Comparison of ENCODE assay signal across 12 cellular contexts in genomic region chr19:3458595-3459284, GRCh38. TPM values are rescaled to one million over a fixed set of nuclear protein-coding genes. Genes with fewer than 3 reads are reported as not detected.
DNase-seq lines count a peak whose midpoint lies in the region; ATAC-seq, FAIRE-seq and TF ChIP-seq lines count a peak whose summit lies in the region.
"Had no signal": no experiment of that assay in that cellular context is flagged by ENCODE, and none has a peak within 500 bp of the region (broad histone marks: within the 10 kb centered on the region; RNA-seq: fewer than 3 reads in every experiment).

No MANE protein-coding gene starts in this region.

- H3K36me3 Mint-ChIP-seq in T-helper 17 cell (ENCODE audit: low read depth): peaks cover 3% of the 10 kb centered on the region

- H3K4me1 Mint-ChIP-seq in T-helper 17 cell: peaks cover 3% of the 10 kb centered on the region

- H2BK5ac ChIP-seq in H1 (ENCODE audit: low read depth, low read length): no peak overlapping the region

- H3K18ac ChIP-seq in H1 (ENCODE audit: extremely low read depth, low read length): peak overlapping the region; percentile 78

- TF ChIP-seq POLR2A in H1 (IDR thresholded peaks at IDR 0.05; ENCODE audit: control extremely low read depth in 1 of 2, low read depth in 2 of 2, low read length in 2 of 2): no peak
- no peak for TF ChIP-seq POLR2A in right lobe of liver (IDR thresholded peaks at IDR 0.05)

- H3K27ac Mint-ChIP-seq in T-helper 17 cell: no peak overlapping the region

- peak overlapping the region; percentile 69 for H3K4ac ChIP-seq in H1 (replicated peaks; ENCODE audit: insufficient read length, low read depth, low read length)

- peaks cover 13% of the 10 kb centered on the region for H3F3A ChIP-seq in smooth muscle cell (ENCODE audit: low read depth)

- H3K23ac ChIP-seq in H1 (ENCODE audit: insufficient read length): no peak overlapping the region

- H3K9me3 ChIP-seq in HUES6 (ENCODE audit: control insufficient read depth, insufficient read depth, low read depth, low read length) (no peaks in the 10 kb centered on the region), H1 (ENCODE audit: insufficient read depth in 2 of 2, low read depth in 1 of 2, low read length in 1 of 2) (no peaks in the 10 kb centered on the region), right lobe of liver (no peaks in the 10 kb centered on the region), smooth muscle cell (replicated peaks; ENCODE audit: low read depth) (no peaks in the 10 kb centered on the region), T-helper 17 cell (ENCODE audit: control insufficient read depth, low read length, poor library complexity, severe bottlenecking) (no peaks in the 10 kb centered on the region)

- H3K9ac ChIP-seq in HUES6 (ENCODE audit: low read length) (peak overlapping the region; percentile 24), H1 (replicated peaks in 1 of 4; ENCODE audit: extremely low read depth in 1 of 4, low read depth in 3 of 4, low read length in 3 of 4) (no peak overlapping the region), smooth muscle cell (ENCODE audit: low read depth) (peak overlapping the region; percentile 92)

- no peak for TF ChIP-seq RAD21 in H1 (IDR thresholded peaks at IDR 0.05 in 1 of 2, conservative IDR thresholded peaks at IDR 0.05 in 1 of 2; ENCODE audit: low read depth in 2 of 2, low read length in 2 of 2)

- no peaks in the 10 kb centered on the region for H3K27me3 Mint-ChIP-seq in T-helper 17 cell

- no peak overlapping the region for H2BK20ac ChIP-seq in H1 (ENCODE audit: low read length)

- H3K27ac ChIP-seq in HUES6 (ENCODE audit: low read depth, low read length) (no peak overlapping the region), H1 (ENCODE audit: low read depth, low read length) (no peak overlapping the region), right lobe of liver (peak overlapping the region; percentile 59 to 84 (median 80)), smooth muscle cell (ENCODE audit: low read depth) (peak overlapping the region; percentile 98)

- no peaks in the 10 kb centered on the region for H3K36me3 ChIP-seq in HUES6 (ENCODE audit: control insufficient read depth, insufficient read depth, low read length)
- H3K36me3 ChIP-seq in H1 (ENCODE audit: control insufficient read depth in 2 of 4, insufficient read depth in 4 of 4, low read length in 3 of 4): no peaks in the 10 kb centered on the region; a peak in 1 of 8 replicates
- H3K36me3 ChIP-seq in right lobe of liver: peaks cover 0 to 63% (median 17%) of the 10 kb centered on the region in 4 donors
- H3K36me3 ChIP-seq in smooth muscle cell (ENCODE audit: low read depth): no peaks in the 10 kb centered on the region

- TF ChIP-seq CTCF in H1 (IDR thresholded peaks at IDR 0.05; ENCODE audit: control extremely low read depth in 1 of 3, insufficient read depth in 1 of 3, low read depth in 1 of 3, low read length in 3 of 3) (no peak), right lobe of liver (IDR thresholded peaks at IDR 0.05) (no peak), smooth muscle cell (IDR thresholded peaks at IDR 0.05; ENCODE audit: borderline replicate concordance, insufficient read depth, poor library complexity, severe bottlenecking) (no peak)

- peaks cover 5% of the 10 kb centered on the region; the same call in 1 of the 2 replicates for H3K23me2 ChIP-seq in H1 (ENCODE audit: low read depth, low read length)

- H4K91ac ChIP-seq in H1 (replicated peaks; ENCODE audit: insufficient read length, low read length): no peak overlapping the region

- H4K8ac ChIP-seq in H1 (ENCODE audit: extremely low read depth, insufficient read depth, low read length): 0 out of 2 replicates have a peak overlapping the region, but pooled peaks have one; percentile 18

- H2BK120ac ChIP-seq in H1 (replicated peaks; ENCODE audit: low read depth, low read length): no peak overlapping the region

- ATAC-seq in right lobe of liver (peak; percentile 35 to 56 (median 46)), T-helper 17 cell (no peak), HG03095 (IDR thresholded peaks at IDR 0.05; ENCODE audit: unreplicated experiment) (no peak)
- ATAC-seq: activated T-cell treated with anti-CD3 and anti-CD28 coated beads, Interleukin-2, amount 50 U/mL, for 4 hours had no signal

- peak overlapping the region; percentile 55 for H3K4me3 ChIP-seq in HUES6 (ENCODE audit: low read depth, low read length)
- H3K4me3 ChIP-seq in H1 (ENCODE audit: extremely low read depth in 1 of 4, insufficient read depth in 2 of 4, low read depth in 3 of 4, low read length in 4 of 4): peak overlapping the region in 1 of 4 experiments; percentile 48; a peak in 3 of 8 replicates
- no peak overlapping the region for H3K4me3 ChIP-seq in right lobe of liver
- H3K4me3 ChIP-seq in smooth muscle cell: peak overlapping the region; percentile 0

- no peak overlapping the region for H4K5ac ChIP-seq in H1 (ENCODE audit: insufficient read length, low read depth, low read length)

- POLR2A ChIA-PET in H1 (lab: Charles Lee; ENCODE audit: partially characterized antibody): interaction anchor here (0.6 to 1.8 kb wide), 3 partner anchors 13 to 513 kb away, joined by 3 to 6 read pairs (median 3); no protein-coding TSS in a partner anchor

- H3K4me3 Mint-ChIP-seq in T-helper 17 cell: no peak overlapping the region
- H3K4me3 Mint-ChIP-seq: activated T-cell treated with anti-CD3 and anti-CD28 coated beads, Interleukin-2, amount 50 U/mL, for 4 hours had no signal

- intact Hi-C loops in right lobe of liver (cut with DNase I) (no loop called here), posterior vena cava (cut with DNase I) (loop anchor here in 1 of 2 donors (10.0 kb wide), 1 partner anchor 94 kb away; the partner anchor contains the start of gene NFIC)

- CTCF ChIA-PET in H1 (lab: Charles Lee; ENCODE audit: partially characterized antibody): interaction anchor here (1.0 to 3.3 kb wide), 5 partner anchors 11 to 154 kb away, joined by 3 to 14 read pairs (median 4); no protein-coding TSS in a partner anchor

- H2BK12ac ChIP-seq in H1 (ENCODE audit: low read depth, low read length): 0 out of 2 replicates have a peak overlapping the region, but pooled peaks have one; percentile 39

- no peak overlapping the region for H3K56ac ChIP-seq in H1 (replicated peaks; ENCODE audit: insufficient read length, low read depth, low read length)

- H3K14ac ChIP-seq in H1 (ENCODE audit: insufficient read length): no peak overlapping the region

- no peak for TF ChIP-seq EP300 in H1 (IDR thresholded peaks at IDR 0.05; ENCODE audit: borderline replicate concordance in 1 of 2, low read depth in 2 of 2, low read length in 2 of 2)

- H2BK15ac ChIP-seq in H1 (ENCODE audit: low read length): no peak overlapping the region

- no peaks in the 10 kb centered on the region for H3K79me2 ChIP-seq in H1 (ENCODE audit: control insufficient read depth in 1 of 2, insufficient read depth in 2 of 2, low read length in 2 of 2)
- no peaks in the 10 kb centered on the region for H3K79me2 ChIP-seq in smooth muscle cell (ENCODE audit: low read depth)

- H4K20me1 ChIP-seq in H1 (replicated peaks in 1 of 2; ENCODE audit: control insufficient read depth in 1 of 2, insufficient read depth in 2 of 2, low read length in 2 of 2): peaks cover 3 to 10% of the 10 kb centered on the region in 2 experiments
- H4K20me1 ChIP-seq in smooth muscle cell (ENCODE audit: low read depth): no peaks in the 10 kb centered on the region

- FAIRE-seq in H1 (lab: Jason Lieb, UNC): no peak

- no peaks in the 10 kb centered on the region for H3K79me1 ChIP-seq in H1 (ENCODE audit: low read depth, low read length)

- H3K27me3 ChIP-seq in HUES6 (ENCODE audit: control insufficient read depth, insufficient read depth, low read length) (peaks cover 54% of the 10 kb centered on the region), H1 (replicated peaks in 1 of 4; ENCODE audit: control insufficient read depth in 3 of 4, extremely low read depth in 1 of 4, insufficient read depth in 3 of 4, low read length in 3 of 4) (peaks cover 18 to 51% (median 41%) of the 10 kb centered on the region in 4 experiments), right lobe of liver (no peaks in the 10 kb centered on the region), smooth muscle cell (ENCODE audit: low read depth) (no peaks in the 10 kb centered on the region)

- peaks cover 32% of the 10 kb centered on the region for H3K4me1 ChIP-seq in HUES6 (ENCODE audit: control insufficient read depth, insufficient read depth, low read length)
- peaks cover 0 to 24% (median 11%) of the 10 kb centered on the region in 4 experiments; a peak in 6 of 7 replicates for H3K4me1 ChIP-seq in H1 (replicated peaks in 1 of 4; ENCODE audit: control insufficient read depth in 3 of 4, insufficient read depth in 4 of 4, low read length in 3 of 4)
- H3K4me1 ChIP-seq in right lobe of liver: peaks cover 0 to 20% (median 8%) of the 10 kb centered on the region in 4 donors
- peaks cover 17% of the 10 kb centered on the region for H3K4me1 ChIP-seq in smooth muscle cell (ENCODE audit: low read depth)

- peak overlapping the region in 1 of 2 experiments; percentile 72; a peak in 2 of 4 replicates for H3K4me2 ChIP-seq in H1 (ENCODE audit: insufficient read depth in 1 of 2, low read depth in 2 of 2, low read length in 2 of 2)
- H3K4me2 ChIP-seq in smooth muscle cell: peak overlapping the region; percentile 71

- WGBS in H1 (ENCODE audit: extremely low coverage in 1 of 2, insufficient coverage in 1 of 2, insufficient read length in 1 of 2, insufficient replicate concordance in 2 of 2, low coverage in 1 of 2, low lambda C conversion rate in 2 of 2, missing lambda C conversion rate in 1 of 2), 2 experiments: 28% methylated on average over 11 of the region's 19 CpGs; no CpG with 5 or more reads in 1 of the 2 experiments
- 31% methylated on average over 14 of the region's 19 CpGs for WGBS in right lobe of liver (ENCODE audit: insufficient coverage, low coverage, low lambda C conversion rate, missing lambda C conversion rate)
- WGBS in smooth muscle cell (ENCODE audit: low lambda C conversion rate): 15% methylated on average over 10 of the region's 19 CpGs

- no peak for DNase-seq in H1 (ENCODE audit: low read depth in 1 of 2, low spot score in 2 of 2)
- peak in 1 of 3 donors; percentile 61 for DNase-seq in right lobe of liver
- peak; percentile 85 for DNase-seq in smooth muscle cell (lab: John Stamatoyannopoulos, UW; ENCODE audit: unreplicated experiment)
- DNase-seq in activated CD8-positive, alpha-beta memory T cell treated with anti-CD3 and anti-CD28 coated beads, Interleukin-2, amount 50 U/mL, for 4 hours: no peak
- no peak for DNase-seq in T-helper 17 cell
- DNase-seq in posterior vena cava (ENCODE audit: low spot score): no peak
- DNase-seq: activated T-cell treated with anti-CD3 and anti-CD28 coated beads, Interleukin-2, amount 50 U/mL, for 4 hours; COR-L47; stimulated activated CD4-positive, alpha-beta T cell treated with anti-CD3 and anti-CD28 coated beads, Interleukin-15, amount 100 ng/mL, for 24 hours had no signal

- no peak overlapping the region for H2AK5ac ChIP-seq in H1 (ENCODE audit: low read depth, low read length)

- H2AFZ ChIP-seq in H1 (ENCODE audit: low read length): no peak overlapping the region
- no peak overlapping the region for H2AFZ ChIP-seq in smooth muscle cell (ENCODE audit: low read depth)

RNA-seq across cellular contexts. Expression of gene SMIM24, which starts 21.6 kb away (rescaled TPM):
- total RNA-seq in H1 (2021; fragmentation: NEBNext Ultra II Directional; extraction: Animal tissue kit (Norgen Biotek cat#: 25700)): 3.3 and 3.8 TPM in 2 replicates
- polyA plus RNA-seq in H1 (2011; rRNA removed) (4.5 and 7.4 TPM in 2 replicates), smooth muscle cell (not detected in 2 replicates)
- 8.6 TPM for polyA plus RNA-seq in H1 (2011; cell fraction: cytosol; rRNA removed)
- 5.1 TPM for polyA plus RNA-seq in H1 (2011; cell fraction: nucleus; rRNA removed)
- 5.1 to 7.6 TPM (median 7.3 TPM) in 4 replicates for polyA plus RNA-seq in H1 (2012, experiment 1 of 2)
- 9.2 TPM for polyA plus RNA-seq in H1 (2012, experiment 2 of 2)
- polyA plus RNA-seq in H1 (2013, experiment 1 of 2): 9.3 TPM
- polyA plus RNA-seq in H1 (2013, experiment 2 of 2): 8.5 TPM
- 1.1 and 3.4 TPM in 2 replicates for polyA minus RNA-seq in H1 (2011; rRNA and poly(A)+ RNA removed)
- polyA minus RNA-seq in H1 (2011; cell fraction: cytosol; rRNA and poly(A)+ RNA removed): not detected
- polyA minus RNA-seq in H1 (2011; cell fraction: nucleus; rRNA and poly(A)+ RNA removed): 2.8 TPM
- total RNA-seq in right lobe of liver (10 to 100 TPM in 1 of 6 experiments, 1 to 10 TPM in 4, not detected in 1; 2.1 to 38.1 (median 6.6) TPM), smooth muscle cell (1.1 TPM in 1 of 2 replicates, not detected in the other), T-helper 17 cell (not detected), posterior vena cava (not detected)
- total RNA-seq: activated T-cell treated with anti-CD3 and anti-CD28 coated beads, Interleukin-2, amount 50 U/mL, for 4 hours; MCF 10A had no signal

RNA-seq across cellular contexts. Expression of gene SMIM44, which starts 24.5 kb away (rescaled TPM):
- not detected in 2 replicates for total RNA-seq in H1 (2021; fragmentation: NEBNext Ultra II Directional; extraction: Animal tissue kit (Norgen Biotek cat#: 25700))
- polyA plus RNA-seq in H1 (2011; rRNA removed) (not detected in 2 replicates), smooth muscle cell (not detected in 2 replicates)
- polyA plus RNA-seq in H1 (2011; cell fraction: cytosol; rRNA removed): not detected
- polyA plus RNA-seq in H1 (2011; cell fraction: nucleus; rRNA removed): not detected
- not detected in 4 replicates for polyA plus RNA-seq in H1 (2012, experiment 1 of 2)
- not detected for polyA plus RNA-seq in H1 (2012, experiment 2 of 2)
- polyA plus RNA-seq in H1 (2013, experiment 1 of 2): not detected
- not detected for polyA plus RNA-seq in H1 (2013, experiment 2 of 2)
- polyA minus RNA-seq in H1 (2011; rRNA and poly(A)+ RNA removed): not detected in 2 replicates
- not detected for polyA minus RNA-seq in H1 (2011; cell fraction: cytosol; rRNA and poly(A)+ RNA removed)
- polyA minus RNA-seq in H1 (2011; cell fraction: nucleus; rRNA and poly(A)+ RNA removed): not detected
- total RNA-seq in right lobe of liver (not detected), smooth muscle cell (not detected in 2 replicates), T-helper 17 cell (not detected), posterior vena cava (not detected)
- total RNA-seq: activated T-cell treated with anti-CD3 and anti-CD28 coated beads, Interleukin-2, amount 50 U/mL, for 4 hours; MCF 10A had no signal

RNA-seq across cellular contexts. Expression of gene DOHH, which starts 41.7 kb away (rescaled TPM):
- total RNA-seq in H1 (2021; fragmentation: NEBNext Ultra II Directional; extraction: Animal tissue kit (Norgen Biotek cat#: 25700)): 17.7 and 19.1 TPM in 2 replicates
- polyA plus RNA-seq in H1 (2011; rRNA removed): 7.3 and 12.7 TPM in 2 replicates
- 15.9 TPM for polyA plus RNA-seq in H1 (2011; cell fraction: cytosol; rRNA removed)
- polyA plus RNA-seq in H1 (2011; cell fraction: nucleus; rRNA removed): 11.2 TPM
- 10.4 to 19.5 TPM (median 17.7 TPM) in 4 replicates for polyA plus RNA-seq in H1 (2012, experiment 1 of 2)
- 10.3 TPM for polyA plus RNA-seq in H1 (2012, experiment 2 of 2)
- 5.3 TPM for polyA plus RNA-seq in H1 (2013, experiment 1 of 2)
- polyA plus RNA-seq in H1 (2013, experiment 2 of 2): 5.6 TPM
- polyA minus RNA-seq in H1 (2011; rRNA and poly(A)+ RNA removed): 2.0 and 2.4 TPM in 2 replicates
- polyA minus RNA-seq in H1 (2011; cell fraction: cytosol; rRNA and poly(A)+ RNA removed): 8.9 TPM
- 8.9 TPM for polyA minus RNA-seq in H1 (2011; cell fraction: nucleus; rRNA and poly(A)+ RNA removed)
- 10 to 100 TPM in 1 of 6 experiments, 1 to 10 TPM in 5; 3.7 to 16.7 (median 4.9) TPM for total RNA-seq in right lobe of liver
- 8.1 and 8.7 TPM in 2 replicates for total RNA-seq in smooth muscle cell
- 27.0 and 27.2 TPM in 2 replicates for polyA plus RNA-seq in smooth muscle cell
- total RNA-seq in T-helper 17 cell: 1 to 10 TPM; 4.1 to 5.2 TPM
- 10 to 100 TPM; 10.1 to 10.7 TPM for total RNA-seq in posterior vena cava

RNA-seq across cellular contexts. Expression of gene FZR1, which starts 47.4 kb away (rescaled TPM):
- total RNA-seq in H1 (2021; fragmentation: NEBNext Ultra II Directional; extraction: Animal tissue kit (Norgen Biotek cat#: 25700)): 35.5 and 36.9 TPM in 2 replicates
- 21.6 and 35.0 TPM in 2 replicates for polyA plus RNA-seq in H1 (2011; rRNA removed)
- 24.1 TPM for polyA plus RNA-seq in H1 (2011; cell fraction: cytosol; rRNA removed)
- polyA plus RNA-seq in H1 (2011; cell fraction: nucleus; rRNA removed): 109 TPM
- 26.5 to 36.4 TPM (median 30.8 TPM) in 4 replicates for polyA plus RNA-seq in H1 (2012, experiment 1 of 2)
- polyA plus RNA-seq in H1 (2012, experiment 2 of 2): 19.9 TPM
- polyA plus RNA-seq in H1 (2013, experiment 1 of 2): 21.4 TPM
- polyA plus RNA-seq in H1 (2013, experiment 2 of 2): 20.2 TPM
- polyA minus RNA-seq in H1 (2011; rRNA and poly(A)+ RNA removed): 20.4 and 21.5 TPM in 2 replicates
- 32.5 TPM for polyA minus RNA-seq in H1 (2011; cell fraction: cytosol; rRNA and poly(A)+ RNA removed)
- polyA minus RNA-seq in H1 (2011; cell fraction: nucleus; rRNA and poly(A)+ RNA removed): 35.9 TPM
- 10 to 100 TPM; 18.7 to 34.1 (median 23.8) TPM for total RNA-seq in right lobe of liver
- total RNA-seq in smooth muscle cell: 16.3 and 33.9 TPM in 2 replicates
- polyA plus RNA-seq in smooth muscle cell: 49.7 and 64.8 TPM in 2 replicates
- 10 to 100 TPM; 95.0 to 96.6 TPM for total RNA-seq in T-helper 17 cell
- total RNA-seq in posterior vena cava: 10 to 100 TPM; 29.0 to 29.5 TPM

Comparison
In these comparisons a context has a peak if more than half of its experiments do, and no peak if none do; other contexts are left out.
1. H3K27ac ChIP-seq: peak in right lobe of liver (3 of 3) and smooth muscle cell (single experiment); none in HUES6 (single experiment) and H1 (single experiment).
2. H3K4me3 ChIP-seq: peak in HUES6 (single experiment) and smooth muscle cell (single experiment); none in right lobe of liver (0 of 3).
3. H3K9ac ChIP-seq: peak in HUES6 (single experiment) and smooth muscle cell (single experiment); none in H1 (0 of 4).
4. ATAC-seq: peak in right lobe of liver (4 of 4); none in T-helper 17 cell (single experiment) and HG03095 (single experiment).